8 cellular contexts compared by ENCODE assay signal in the genomic region with DNA sequence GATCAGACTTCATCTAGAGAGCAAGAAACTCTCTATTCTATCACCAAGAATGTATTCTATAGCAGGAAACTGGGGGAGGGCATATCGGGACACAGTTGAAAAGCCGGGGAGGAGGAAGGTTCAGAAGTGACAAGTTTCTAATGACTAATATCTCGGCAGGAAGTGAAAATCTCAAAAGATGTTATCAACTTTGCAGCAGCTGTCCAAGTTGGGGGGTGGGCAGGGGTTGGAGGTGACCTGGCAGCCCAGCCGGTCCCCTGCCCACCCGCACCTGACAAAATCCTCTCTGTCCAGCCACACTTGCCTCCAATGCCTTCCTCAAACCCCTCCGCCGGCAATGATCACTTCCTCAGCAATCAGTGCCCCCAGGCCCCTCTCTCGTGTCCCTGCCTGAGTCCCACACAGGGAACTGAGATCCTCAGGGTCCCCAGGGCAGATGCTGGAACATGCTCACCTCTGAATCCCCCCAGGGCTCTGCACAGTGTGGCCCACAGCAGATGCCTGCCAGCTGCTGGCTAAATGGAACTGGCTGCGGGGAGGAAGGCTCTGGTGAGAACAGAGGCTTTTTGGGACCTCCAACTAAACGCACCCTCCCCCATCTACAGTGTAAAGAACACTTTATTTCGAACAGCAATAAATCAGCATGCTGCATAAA. TPM values are rescaled to one million over a fixed set of nuclear protein-coding genes. Genes with fewer than 3 reads are reported as not detected.
DNase-seq lines count a peak whose midpoint lies in the region; ATAC-seq lines count a peak whose summit lies in the region.

No MANE protein-coding gene starts in this region.

- no peaks in the 10 kb centered on the region for H3K9me3 Mint-ChIP-seq in activated T-helper 17 cell treated with anti-CD3 and anti-CD28 coated beads, Interleukin-2, amount 50 U/mL, for 72 hours

- H3K36me3 Mint-ChIP-seq in activated T-helper 17 cell treated with anti-CD3 and anti-CD28 coated beads, Interleukin-2, amount 50 U/mL, for 72 hours (ENCODE audit: low read depth), result peaks cover 53% of the 10 kb centered on the region

- no peaks in the 10 kb centered on the region for H3K27me3 Mint-ChIP-seq in activated T-helper 17 cell treated with anti-CD3 and anti-CD28 coated beads, Interleukin-2, amount 50 U/mL, for 72 hours

- DNase-seq in NCI-H510A (lab: John Stamatoyannopoulos, UW) (peak; percentile 8), NCI-H510A treated with DMSO at 0.1 percent for 48 hours (lab: John Stamatoyannopoulos, UW) (no peak), NAMALWA (ENCODE audit: low spot score) (peak; percentile 76), NCI-H1436 treated with DMSO at 0.1 percent for 48 hours (lab: John Stamatoyannopoulos, UW) (no peak), NCI-H748 (lab: John Stamatoyannopoulos, UW; ENCODE audit: unreplicated experiment) (no peak)
- peak; percentile 51 for DNase-seq in stimulated activated CD4-positive, alpha-beta T cell treated with anti-CD3 and anti-CD28 coated beads, Interleukin-12 subunit alpha, Interleukin-12 subunit beta, amount 100 ng/mL, for 4 hours

- peak overlapping the region; percentile 91 for H3K27ac Mint-ChIP-seq in activated T-helper 17 cell treated with anti-CD3 and anti-CD28 coated beads, Interleukin-2, amount 50 U/mL, for 72 hours

- H3K4me1 Mint-ChIP-seq in activated T-helper 17 cell treated with anti-CD3 and anti-CD28 coated beads, Interleukin-2, amount 50 U/mL, for 72 hours, result peaks cover 82% of the 10 kb centered on the region

- peak overlapping the region; percentile 94 for H3K4me3 Mint-ChIP-seq in activated T-helper 17 cell treated with anti-CD3 and anti-CD28 coated beads, Interleukin-2, amount 50 U/mL, for 72 hours

- peak; percentile 62 for ATAC-seq in HG02610 (IDR thresholded peaks at IDR 0.05; ENCODE audit: unreplicated experiment)
- peak; percentile 65 for ATAC-seq in activated T-helper 17 cell treated with anti-CD3 and anti-CD28 coated beads, Interleukin-2, amount 50 U/mL, for 72 hours (replicated peaks)

RNA-seq across cellular contexts. Expression of a gene that starts 43.9 kb away (rescaled TPM):
- 100 to 1,000 TPM; 143 to 172 TPM for total RNA-seq in activated T-helper 17 cell treated with anti-CD3 and anti-CD28 coated beads, Interleukin-2, amount 50 U/mL, for 72 hours

Comparison
In these comparisons a context has a peak if more than half of its experiments do, and no peak if none do; other contexts are left out.
1. DNase-seq: peak in NCI-H510A (single experiment), NAMALWA (single experiment) and stimulated activated CD4-positive, alpha-beta T cell treated with anti-CD3 and anti-CD28 coated beads, Interleukin-12 subunit alpha, Interleukin-12 subunit beta, amount 100 ng/mL, for 4 hours (single experiment); none in NCI-H510A treated with DMSO at 0.1 percent for 48 hours (single experiment), NCI-H1436 treated with DMSO at 0.1 percent for 48 hours (single experiment) and NCI-H748 (single experiment).